ENCODE assay signal across 8 cellular contexts in the genomic region with DNA sequence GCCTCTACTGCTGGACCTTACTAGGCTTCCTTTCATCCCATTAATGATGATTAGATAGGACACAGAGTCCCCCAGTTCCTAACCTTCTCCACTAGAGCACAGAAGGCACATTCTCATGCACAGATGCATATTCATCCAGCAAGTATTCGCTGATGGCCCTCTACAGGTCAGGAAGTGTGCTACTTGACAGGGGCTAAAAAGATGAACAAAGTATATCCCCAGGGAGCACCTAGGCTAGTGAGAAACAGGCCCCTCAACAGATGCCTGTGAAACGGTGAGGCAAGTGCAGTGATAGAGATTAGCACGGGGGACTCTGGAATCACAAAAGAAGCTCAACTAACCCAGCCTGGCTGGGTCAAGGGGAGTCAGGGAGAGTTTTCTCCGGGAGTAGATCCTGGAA.
DNase-seq lines count a peak whose midpoint lies in the region; ATAC-seq and TF ChIP-seq lines count a peak whose summit lies in the region.

No MANE protein-coding gene starts in this region.

- H3K27me3 ChIP-seq in RWPE2 (ENCODE audit: insufficient read depth, poor library complexity, severe bottlenecking): no peaks in the 10 kb centered on the region
- no peaks in the 10 kb centered on the region for H3K27me3 ChIP-seq in prostate gland (replicated peaks; ENCODE audit: insufficient read depth)

- intact Hi-C loops in prostate gland (cut with DNase I): no loop called here

- ATAC-seq in HG02610 (IDR thresholded peaks at IDR 0.05; ENCODE audit: unreplicated experiment): peak; percentile 73
- peak; percentile 76 for ATAC-seq in RWPE2 (ENCODE audit: low read depth)
- ATAC-seq in left lobe of liver: peak; percentile 10
- no peak for ATAC-seq in GM19324 (IDR thresholded peaks at IDR 0.05; ENCODE audit: low FRiP score, unreplicated experiment)

- WGBS in prostate gland: 52% methylated on average over 4 of the region's 4 CpGs

- no peaks in the 10 kb centered on the region for H3K4me1 ChIP-seq in RWPE2 (ENCODE audit: insufficient read depth, poor library complexity, severe bottlenecking)
- H3K4me1 ChIP-seq in prostate gland (replicated peaks): no peaks in the 10 kb centered on the region

- H3K36me3 ChIP-seq in RWPE2 (ENCODE audit: low read depth): no peaks in the 10 kb centered on the region
- no peaks in the 10 kb centered on the region for H3K36me3 ChIP-seq in prostate gland

- DNase-seq in EH (ENCODE audit: low read depth): peak; percentile 54
- DNase-seq in RWPE2 (ENCODE audit: low spot score): no peak
- peak; percentile 21 for DNase-seq in left lobe of liver (ENCODE audit: low spot score)
- DNase-seq in NCI-H2196 treated with DMSO at 0.1 percent for 48 hours (lab: John Stamatoyannopoulos, UW; ENCODE audit: unreplicated experiment): no peak
- no peak for DNase-seq in prostate gland (ENCODE audit: low spot score)
- no peak for DNase-seq in COLO668 (lab: John Stamatoyannopoulos, UW; ENCODE audit: unreplicated experiment)

- TF ChIP-seq CTCF in RWPE2 (IDR thresholded peaks at IDR 0.05; ENCODE audit: poor library complexity, severe bottlenecking) (peak; percentile 26), prostate gland (IDR thresholded peaks at IDR 0.05) (no peak)

- H3K9me3 ChIP-seq in RWPE2 (ENCODE audit: severe bottlenecking): no peaks in the 10 kb centered on the region
- no peaks in the 10 kb centered on the region for H3K9me3 ChIP-seq in prostate gland

- H3K4me3 ChIP-seq in RWPE2 (ENCODE audit: severe bottlenecking) (no peak overlapping the region), prostate gland (no peak overlapping the region)

- no peak for TF ChIP-seq POLR2A in prostate gland (IDR thresholded peaks at IDR 0.05)

- H3K27ac ChIP-seq in RWPE2 (ENCODE audit: poor library complexity, severe bottlenecking) (no peak overlapping the region), prostate gland (no peak overlapping the region)

Comparison
In these comparisons a context has a peak if more than half of its experiments do, and no peak if none do; other contexts are left out.
1. DNase-seq: peak in EH (single experiment) and left lobe of liver (single experiment); none in RWPE2 (single experiment), NCI-H2196 treated with DMSO at 0.1 percent for 48 hours (single experiment), prostate gland (single experiment) and COLO668 (single experiment).